Comparison of ENCODE assay signal across 1 cellular context in the genomic region with DNA sequence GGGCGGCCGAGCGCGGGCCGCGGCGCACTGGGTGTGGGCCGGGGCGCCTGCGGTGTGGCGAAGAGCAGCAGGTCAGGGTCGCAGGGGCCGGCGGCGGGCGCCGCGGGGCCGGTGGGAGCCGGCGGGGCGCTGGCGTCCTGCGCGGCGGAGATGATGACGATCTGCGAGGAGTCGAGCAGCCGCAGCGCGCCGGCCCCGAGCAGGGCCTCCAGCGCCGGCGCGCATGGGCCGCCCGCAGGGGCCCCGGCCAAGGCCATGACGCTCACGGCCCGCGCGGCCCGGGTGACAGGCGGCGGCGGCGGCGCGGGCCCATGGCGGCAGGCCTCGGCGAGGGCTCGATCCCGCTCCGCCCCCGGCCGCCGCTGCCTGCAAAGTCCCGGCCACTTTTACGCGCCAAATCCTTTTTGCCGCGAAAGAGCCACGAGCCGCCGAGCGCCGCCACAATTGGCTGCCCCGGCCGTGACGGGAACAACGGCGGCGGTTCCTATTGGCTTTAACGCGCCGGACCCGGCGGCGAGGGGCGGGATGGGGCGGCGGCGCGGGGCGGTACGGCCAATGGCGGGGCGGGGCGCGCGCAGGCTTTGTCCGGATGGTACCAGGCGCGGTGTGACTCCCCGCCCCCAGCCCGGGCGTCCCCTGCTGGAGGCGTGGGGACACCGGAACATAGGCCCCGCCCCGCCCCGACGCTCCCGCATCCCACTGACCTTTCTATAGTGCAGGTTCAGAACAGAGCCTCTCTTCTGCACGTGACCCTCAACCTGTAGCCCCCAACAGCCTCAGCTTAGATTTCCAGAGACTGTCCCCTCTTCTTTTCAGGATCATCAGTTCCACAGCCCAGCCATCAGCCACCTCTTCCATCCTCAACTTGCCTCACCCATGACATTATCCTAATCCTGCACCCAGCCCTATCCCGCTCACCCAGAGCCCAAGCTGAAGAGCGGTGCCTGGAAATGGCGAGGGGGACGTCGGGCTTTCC.
TF ChIP-seq lines count a peak whose summit lies in the region.

A gene with protein sequence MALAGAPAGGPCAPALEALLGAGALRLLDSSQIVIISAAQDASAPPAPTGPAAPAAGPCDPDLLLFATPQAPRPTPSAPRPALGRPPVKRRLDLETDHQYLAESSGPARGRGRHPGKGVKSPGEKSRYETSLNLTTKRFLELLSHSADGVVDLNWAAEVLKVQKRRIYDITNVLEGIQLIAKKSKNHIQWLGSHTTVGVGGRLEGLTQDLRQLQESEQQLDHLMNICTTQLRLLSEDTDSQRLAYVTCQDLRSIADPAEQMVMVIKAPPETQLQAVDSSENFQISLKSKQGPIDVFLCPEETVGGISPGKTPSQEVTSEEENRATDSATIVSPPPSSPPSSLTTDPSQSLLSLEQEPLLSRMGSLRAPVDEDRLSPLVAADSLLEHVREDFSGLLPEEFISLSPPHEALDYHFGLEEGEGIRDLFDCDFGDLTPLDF (minus strand): TSS at position 378 of the 976 bp plus-strand sequence. CDS start 121 bp downstream, at position 257.

TF ChIP-seq in WTC11, 78 proteins besides CTCF, POLR2A, EP300 and RAD21 (continued from another document and continues in another):
- TF ChIP-seq ZNF532 (CRISPR knock-in tag; IDR thresholded peaks at IDR 0.05; ENCODE audit: borderline replicate concordance) (no peak), RELA (CRISPR knock-in tag; IDR thresholded peaks at IDR 0.05; ENCODE audit: borderline replicate concordance) (0 out of 2 replicates have a peak, but pooled peaks have one; percentile 36), ZNF121 (CRISPR knock-in tag; IDR thresholded peaks at IDR 0.05) (no peak), JAZF1 (CRISPR knock-in tag; IDR thresholded peaks at IDR 0.05) (no peak), ZNF416 (CRISPR knock-in tag; IDR thresholded peaks at IDR 0.05) (no peak), FOXP1 (CRISPR knock-in tag; IDR thresholded peaks at IDR 0.05; ENCODE audit: borderline replicate concordance) (0 out of 2 replicates have a peak, but pooled peaks have one; percentile 55), SMAD3 (CRISPR knock-in tag; IDR thresholded peaks at IDR 0.05; ENCODE audit: borderline replicate concordance) (peak; percentile 50; the same call in 1 of the 2 replicates), ZBTB43 (CRISPR knock-in tag; IDR thresholded peaks at IDR 0.05) (0 out of 2 replicates have a peak, but pooled peaks have one; percentile 27), NR2C2 (CRISPR knock-in tag; IDR thresholded peaks at IDR 0.05) (no peak), STAT6 (CRISPR knock-in tag; conservative IDR thresholded peaks at IDR 0.05; ENCODE audit: low read depth) (no peak), ZNF317 (CRISPR knock-in tag; IDR thresholded peaks at IDR 0.05; ENCODE audit: borderline replicate concordance, low read depth) (no peak), IRF2 (CRISPR knock-in tag; IDR thresholded peaks at IDR 0.05; ENCODE audit: borderline replicate concordance, low read depth) (no peak), TEAD4 (CRISPR knock-in tag; IDR thresholded peaks at IDR 0.05) (no peak), E2F4 (CRISPR knock-in tag; IDR thresholded peaks at IDR 0.05; ENCODE audit: borderline replicate concordance, low read depth) (peak; percentile 72; the same call in 1 of the 2 replicates), ZNF396 (CRISPR knock-in tag; IDR thresholded peaks at IDR 0.05; ENCODE audit: borderline replicate concordance) (no peak), ETV6 (CRISPR knock-in tag; IDR thresholded peaks at IDR 0.05) (peak; percentile 73), ZBTB21 (CRISPR knock-in tag; IDR thresholded peaks at IDR 0.05; ENCODE audit: borderline replicate concordance) (no peak), TP53 (CRISPR knock-in tag; IDR thresholded peaks at IDR 0.05) (no peak), CREB1 (CRISPR knock-in tag; IDR thresholded peaks at IDR 0.05) (no peak), NR1H2 (CRISPR knock-in tag; IDR thresholded peaks at IDR 0.05) (no peak), E2F1 (CRISPR knock-in tag; IDR thresholded peaks at IDR 0.05) (peak; percentile 52; the same call in 1 of the 2 replicates), ATF1 (CRISPR knock-in tag; IDR thresholded peaks at IDR 0.05) (no peak), GRHL2 (CRISPR knock-in tag; IDR thresholded peaks at IDR 0.05; ENCODE audit: insufficient replicate concordance, severe bottlenecking) (no peak), MXD4 (CRISPR knock-in tag; IDR thresholded peaks at IDR 0.05; ENCODE audit: borderline replicate concordance) (no peak), FOXJ3 (CRISPR knock-in tag; IDR thresholded peaks at IDR 0.05; ENCODE audit: borderline replicate concordance) (no peak)
- TF ChIP-seq, protein P1, sequence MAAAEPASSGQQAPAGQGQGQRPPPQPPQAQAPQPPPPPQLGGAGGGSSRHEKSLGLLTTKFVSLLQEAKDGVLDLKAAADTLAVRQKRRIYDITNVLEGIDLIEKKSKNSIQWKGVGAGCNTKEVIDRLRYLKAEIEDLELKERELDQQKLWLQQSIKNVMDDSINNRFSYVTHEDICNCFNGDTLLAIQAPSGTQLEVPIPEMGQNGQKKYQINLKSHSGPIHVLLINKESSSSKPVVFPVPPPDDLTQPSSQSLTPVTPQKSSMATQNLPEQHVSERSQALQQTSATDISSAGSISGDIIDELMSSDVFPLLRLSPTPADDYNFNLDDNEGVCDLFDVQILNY (CRISPR knock-in tag; IDR thresholded peaks at IDR 0.05): peak; percentile 97
- TF ChIP-seq, protein P2, sequence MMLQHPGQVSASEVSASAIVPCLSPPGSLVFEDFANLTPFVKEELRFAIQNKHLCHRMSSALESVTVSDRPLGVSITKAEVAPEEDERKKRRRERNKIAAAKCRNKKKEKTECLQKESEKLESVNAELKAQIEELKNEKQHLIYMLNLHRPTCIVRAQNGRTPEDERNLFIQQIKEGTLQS (CRISPR knock-in tag; conservative IDR thresholded peaks at IDR 0.05): no peak
- TF ChIP-seq, protein P3, sequence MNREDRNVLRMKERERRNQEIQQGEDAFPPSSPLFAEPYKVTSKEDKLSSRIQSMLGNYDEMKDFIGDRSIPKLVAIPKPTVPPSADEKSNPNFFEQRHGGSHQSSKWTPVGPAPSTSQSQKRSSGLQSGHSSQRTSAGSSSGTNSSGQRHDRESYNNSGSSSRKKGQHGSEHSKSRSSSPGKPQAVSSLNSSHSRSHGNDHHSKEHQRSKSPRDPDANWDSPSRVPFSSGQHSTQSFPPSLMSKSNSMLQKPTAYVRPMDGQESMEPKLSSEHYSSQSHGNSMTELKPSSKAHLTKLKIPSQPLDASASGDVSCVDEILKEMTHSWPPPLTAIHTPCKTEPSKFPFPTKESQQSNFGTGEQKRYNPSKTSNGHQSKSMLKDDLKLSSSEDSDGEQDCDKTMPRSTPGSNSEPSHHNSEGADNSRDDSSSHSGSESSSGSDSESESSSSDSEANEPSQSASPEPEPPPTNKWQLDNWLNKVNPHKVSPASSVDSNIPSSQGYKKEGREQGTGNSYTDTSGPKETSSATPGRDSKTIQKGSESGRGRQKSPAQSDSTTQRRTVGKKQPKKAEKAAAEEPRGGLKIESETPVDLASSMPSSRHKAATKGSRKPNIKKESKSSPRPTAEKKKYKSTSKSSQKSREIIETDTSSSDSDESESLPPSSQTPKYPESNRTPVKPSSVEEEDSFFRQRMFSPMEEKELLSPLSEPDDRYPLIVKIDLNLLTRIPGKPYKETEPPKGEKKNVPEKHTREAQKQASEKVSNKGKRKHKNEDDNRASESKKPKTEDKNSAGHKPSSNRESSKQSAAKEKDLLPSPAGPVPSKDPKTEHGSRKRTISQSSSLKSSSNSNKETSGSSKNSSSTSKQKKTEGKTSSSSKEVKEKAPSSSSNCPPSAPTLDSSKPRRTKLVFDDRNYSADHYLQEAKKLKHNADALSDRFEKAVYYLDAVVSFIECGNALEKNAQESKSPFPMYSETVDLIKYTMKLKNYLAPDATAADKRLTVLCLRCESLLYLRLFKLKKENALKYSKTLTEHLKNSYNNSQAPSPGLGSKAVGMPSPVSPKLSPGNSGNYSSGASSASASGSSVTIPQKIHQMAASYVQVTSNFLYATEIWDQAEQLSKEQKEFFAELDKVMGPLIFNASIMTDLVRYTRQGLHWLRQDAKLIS (CRISPR knock-in tag; IDR thresholded peaks at IDR 0.05; ENCODE audit: borderline replicate concordance): no peak
- TF ChIP-seq, protein P4, sequence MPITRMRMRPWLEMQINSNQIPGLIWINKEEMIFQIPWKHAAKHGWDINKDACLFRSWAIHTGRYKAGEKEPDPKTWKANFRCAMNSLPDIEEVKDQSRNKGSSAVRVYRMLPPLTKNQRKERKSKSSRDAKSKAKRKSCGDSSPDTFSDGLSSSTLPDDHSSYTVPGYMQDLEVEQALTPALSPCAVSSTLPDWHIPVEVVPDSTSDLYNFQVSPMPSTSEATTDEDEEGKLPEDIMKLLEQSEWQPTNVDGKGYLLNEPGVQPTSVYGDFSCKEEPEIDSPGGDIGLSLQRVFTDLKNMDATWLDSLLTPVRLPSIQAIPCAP (CRISPR knock-in tag; IDR thresholded peaks at IDR 0.05): no peak
- TF ChIP-seq, protein P5, sequence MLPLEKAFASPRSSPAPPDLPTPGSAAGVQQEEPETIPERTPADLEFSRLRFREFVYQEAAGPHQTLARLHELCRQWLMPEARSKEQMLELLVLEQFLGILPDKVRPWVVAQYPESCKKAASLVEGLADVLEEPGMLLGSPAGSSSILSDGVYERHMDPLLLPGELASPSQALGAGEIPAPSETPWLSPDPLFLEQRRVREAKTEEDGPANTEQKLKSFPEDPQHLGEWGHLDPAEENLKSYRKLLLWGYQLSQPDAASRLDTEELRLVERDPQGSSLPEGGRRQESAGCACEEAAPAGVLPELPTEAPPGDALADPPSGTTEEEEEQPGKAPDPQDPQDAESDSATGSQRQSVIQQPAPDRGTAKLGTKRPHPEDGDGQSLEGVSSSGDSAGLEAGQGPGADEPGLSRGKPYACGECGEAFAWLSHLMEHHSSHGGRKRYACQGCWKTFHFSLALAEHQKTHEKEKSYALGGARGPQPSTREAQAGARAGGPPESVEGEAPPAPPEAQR (CRISPR knock-in tag; IDR thresholded peaks at IDR 0.05): no peak
